8 cellular contexts compared by ENCODE assay signal in the genomic region with DNA sequence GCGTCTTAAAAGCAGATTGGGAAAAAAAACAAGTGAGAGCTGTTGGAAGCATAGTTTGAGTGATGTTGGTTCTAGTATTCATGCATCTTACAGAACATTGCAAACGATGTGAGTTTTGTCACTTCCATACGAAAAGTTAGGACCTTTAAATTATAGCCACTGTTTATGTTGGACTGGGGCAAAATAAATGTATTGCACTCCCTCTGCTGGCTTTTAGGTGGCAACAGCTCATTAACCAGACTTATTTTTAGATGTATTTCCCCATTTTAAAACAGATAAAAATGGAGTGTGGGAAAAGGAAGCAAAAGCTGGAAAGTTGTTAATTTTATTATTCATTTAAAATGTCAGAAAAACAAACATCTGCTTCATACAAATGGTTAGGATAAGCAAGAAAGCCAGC.
DNase-seq lines count a peak whose midpoint lies in the region; ATAC-seq and TF ChIP-seq lines count a peak whose summit lies in the region.
"Had no signal": no experiment of that assay in that cellular context is flagged by ENCODE, and none has a peak within 500 bp of the region (broad histone marks: within the 10 kb centered on the region; RNA-seq: fewer than 3 reads in every experiment).

No MANE protein-coding gene starts in this region.

- TF ChIP-seq POLR2A in NB4 (IDR thresholded peaks at IDR 0.05; ENCODE audit: extremely low read depth, insufficient read length) (no peak), prostate gland (IDR thresholded peaks at IDR 0.05) (no peak)

- H3K27me3 ChIP-seq in prostate gland (replicated peaks; ENCODE audit: insufficient read depth): no peaks in the 10 kb centered on the region

- no peak for ATAC-seq in stimulated activated naive CD8-positive, alpha-beta T cell treated with anti-CD3 and anti-CD28 coated beads, Interleukin-15, amount 100 ng/mL, for 72 hours
- ATAC-seq in GM18873 (IDR thresholded peaks at IDR 0.05; ENCODE audit: low FRiP score, unreplicated experiment): no peak

- H3K9me3 Mint-ChIP-seq in stimulated activated naive CD8-positive, alpha-beta T cell treated with anti-CD3 and anti-CD28 coated beads, Interleukin-15, amount 100 ng/mL, for 72 hours: no peaks in the 10 kb centered on the region

- no peaks in the 10 kb centered on the region for H3K9me3 ChIP-seq in prostate gland

- H3K27me3 Mint-ChIP-seq in stimulated activated naive CD8-positive, alpha-beta T cell treated with anti-CD3 and anti-CD28 coated beads, Interleukin-15, amount 100 ng/mL, for 72 hours: no peaks in the 10 kb centered on the region
- H3K27me3 Mint-ChIP-seq: activated naive CD8-positive, alpha-beta T cell had no signal

- DNase-seq in GM10248 (ENCODE audit: extremely low spot score) (no peak), NB4 (ENCODE audit: low read depth) (peak; percentile 42), choroid plexus epithelial cell (ENCODE audit: low read depth) (peak; percentile 58), prostate gland (ENCODE audit: low spot score) (no peak), HK-2 (ENCODE audit: unreplicated experiment) (no peak)
- no peak for DNase-seq in stimulated activated naive CD8-positive, alpha-beta T cell treated with anti-CD3 and anti-CD28 coated beads, Interleukin-15, amount 100 ng/mL, for 72 hours

- H3K36me3 ChIP-seq in prostate gland: no peaks in the 10 kb centered on the region

- H3K4me1 ChIP-seq in prostate gland (replicated peaks): no peaks in the 10 kb centered on the region

- POLR2A ChIA-PET in GM10248 (lab: Yijun Ruan, JAX): no interaction called here

- no peak overlapping the region for H3K27ac Mint-ChIP-seq in stimulated activated naive CD8-positive, alpha-beta T cell treated with anti-CD3 and anti-CD28 coated beads, Interleukin-15, amount 100 ng/mL, for 72 hours
- H3K27ac Mint-ChIP-seq: activated naive CD8-positive, alpha-beta T cell had no signal

- H3K27ac ChIP-seq in prostate gland: no peak overlapping the region

- WGBS in prostate gland: 45% methylated on average over 3 of the region's 3 CpGs

- peaks cover 2% of the 10 kb centered on the region for H3K4me1 Mint-ChIP-seq in stimulated activated naive CD8-positive, alpha-beta T cell treated with anti-CD3 and anti-CD28 coated beads, Interleukin-15, amount 100 ng/mL, for 72 hours

- H3K4me3 Mint-ChIP-seq in stimulated activated naive CD8-positive, alpha-beta T cell treated with anti-CD3 and anti-CD28 coated beads, Interleukin-15, amount 100 ng/mL, for 72 hours: no peak overlapping the region
- H3K4me3 Mint-ChIP-seq: activated naive CD8-positive, alpha-beta T cell had no signal

- intact Hi-C loops in prostate gland (cut with DNase I): no loop called here

- CTCF ChIA-PET in GM10248 (lab: Yijun Ruan, JAX): interaction anchor here (1.2 to 2.2 kb wide), 3 partner anchors 9 to 135 kb away, joined by 3 to 9 read pairs (median 6); no protein-coding TSS in a partner anchor

- H3K4me3 ChIP-seq in NB4 (ENCODE audit: low read depth, low read length) (no peak overlapping the region), choroid plexus epithelial cell (ENCODE audit: low read depth, low read length) (no peak overlapping the region), prostate gland (no peak overlapping the region)

- TF ChIP-seq CTCF in GM10248 (IDR thresholded peaks at IDR 0.05; ENCODE audit: control extremely low read depth, extremely low read depth, low read depth, missing control alignments) (peak; percentile 27), NB4 (IDR thresholded peaks at IDR 0.05; ENCODE audit: low read depth, low read length) (peak; percentile 50), choroid plexus epithelial cell (conservative IDR thresholded peaks at IDR 0.05; ENCODE audit: low read depth, low read length) (peak; percentile 59), prostate gland (IDR thresholded peaks at IDR 0.05) (peak in 3 of 4 experiments; percentile 7 to 13 (median 11))

Comparison
In these comparisons a context has a peak if more than half of its experiments do, and no peak if none do; other contexts are left out.
1. DNase-seq: peak in NB4 (single experiment) and choroid plexus epithelial cell (single experiment); none in GM10248 (single experiment), prostate gland (single experiment), stimulated activated naive CD8-positive, alpha-beta T cell treated with anti-CD3 and anti-CD28 coated beads, Interleukin-15, amount 100 ng/mL, for 72 hours (0 of 2) and HK-2 (single experiment).
2. Peak in every context shown above with its lines, with median percentiles within 50 percentile points of each other: CTCF ChIP-seq.